29 cellular contexts compared by ENCODE assay signal in genomic region chr20:63466250-63466825, GRCh38. TPM values are rescaled to one million over a fixed set of nuclear protein-coding genes. Genes with fewer than 3 reads are reported as not detected.
"Had no signal": no experiment of that assay in that cellular context is flagged by ENCODE, and none has a peak within 500 bp of the region (broad histone marks: within the 10 kb centered on the region; RNA-seq: fewer than 3 reads in every experiment).

No MANE protein-coding gene starts in this region.

- H3K9me3 Mint-ChIP-seq: activated T-cell treated with anti-CD3 and anti-CD28 coated beads, Interleukin-2, amount 50 U/mL, for 72 hours; effector memory CD8-positive, alpha-beta T cell; natural killer cell treated with Interleukin-12 subunit alpha and Interleukin-12 subunit beta and Interleukin-15 and Interleukin-18, amount 100 ng/mL, for 72 hours; T-helper 1 cell treated with Interleukin-12 subunit alpha and Interleukin-12 subunit beta and Interleukin-4 antibody, amounts not matched to agents 30 μg/mL and 1 μg/mL, for 36 hours had no signal

- H3K36me3 Mint-ChIP-seq: activated naive CD8-positive, alpha-beta T cell; natural killer cell treated with Interleukin-12 subunit alpha and Interleukin-12 subunit beta and Interleukin-15 and Interleukin-18, amount 100 ng/mL, for 72 hours had no signal

- ATAC-seq: activated T-cell treated with anti-CD3 and anti-CD28 coated beads, Interleukin-2, amount 50 U/mL, for 72 hours; body of pancreas; effector memory CD8-positive, alpha-beta T cell; gastrocnemius medialis; natural killer cell treated with Interleukin-12 subunit alpha and Interleukin-12 subunit beta and Interleukin-15 and Interleukin-18, amount 100 ng/mL, for 72 hours; right cardiac atrium; stimulated activated naive CD8-positive, alpha-beta T cell treated with anti-CD3 and anti-CD28 coated beads, Interleukin-15, Interleukin-2, amounts not matched to agents 100 U/mL and 50 U/mL, for 24 hours had no signal

- H3K4me2 ChIP-seq: hepatocyte had no signal

- DNase-seq: activated CD4-positive, alpha-beta T cell treated with anti-CD3 and anti-CD28 coated beads for 4 hours; activated CD4-positive, alpha-beta T cell treated with anti-CD3 and anti-CD28 coated beads, Interleukin-2, amount 50 U/mL, for 4 hours; activated naive CD4-positive, alpha-beta T cell; activated T-cell treated with anti-CD3 and anti-CD28 coated beads for 4 hours; activated T-cell treated with anti-CD3 and anti-CD28 coated beads, Interleukin-2, amount 50 U/mL, for 72 hours; aorta; body of pancreas; cerebellar nuclear complex; effector memory CD8-positive, alpha-beta T cell; erythroblast; gastrocnemius medialis; islet precursor cell; left ventricle myocardium inferior; mesendoderm; posterior cingulate gyrus; right cardiac atrium; stimulated activated CD4-positive, alpha-beta T cell treated with anti-CD3 and anti-CD28 coated beads, Interleukin-2, amount 100 ng/mL, for 48 hours; stimulated activated naive CD8-positive, alpha-beta T cell treated with anti-CD3 and anti-CD28 coated beads, Interleukin-15, Interleukin-2, amounts not matched to agents 100 U/mL and 50 U/mL, for 24 hours; T-helper 9 cell had no signal

- H3K79me2 ChIP-seq: hepatocyte had no signal

- H3K36me3 ChIP-seq: gastrocnemius medialis, left ventricle myocardium inferior, upper lobe of left lung had no signal

- H3K4me1 ChIP-seq: body of pancreas, gastrocnemius medialis had no signal

- FAIRE-seq: TTC549 had no signal

- H3K9me3 ChIP-seq: body of pancreas, gastrocnemius medialis, left ventricle myocardium inferior, upper lobe of left lung had no signal

- H2AFZ ChIP-seq: hepatocyte had no signal

- H3K27ac ChIP-seq: body of pancreas, coronary artery, gastrocnemius medialis, hepatocyte, left ventricle myocardium inferior, upper lobe of left lung, VCaP had no signal

- H3K4me3 ChIP-seq: body of pancreas, coronary artery, gastrocnemius medialis, hepatocyte, left ventricle myocardium inferior, lung, upper lobe of left lung had no signal

- H3K27ac Mint-ChIP-seq: activated naive CD8-positive, alpha-beta T cell; activated T-cell treated with anti-CD3 and anti-CD28 coated beads, Interleukin-2, amount 50 U/mL, for 72 hours; effector memory CD8-positive, alpha-beta T cell; natural killer cell treated with Interleukin-12 subunit alpha and Interleukin-12 subunit beta and Interleukin-15 and Interleukin-18, amount 100 ng/mL, for 72 hours; T-helper 1 cell treated with Interleukin-12 subunit alpha and Interleukin-12 subunit beta and Interleukin-4 antibody, amounts not matched to agents 30 μg/mL and 1 μg/mL, for 36 hours had no signal

- H3K4me3 Mint-ChIP-seq: activated naive CD8-positive, alpha-beta T cell; activated T-cell treated with anti-CD3 and anti-CD28 coated beads, Interleukin-2, amount 50 U/mL, for 72 hours; effector memory CD8-positive, alpha-beta T cell; natural killer cell treated with Interleukin-12 subunit alpha and Interleukin-12 subunit beta and Interleukin-15 and Interleukin-18, amount 100 ng/mL, for 72 hours; T-helper 1 cell treated with Interleukin-12 subunit alpha and Interleukin-12 subunit beta and Interleukin-4 antibody, amounts not matched to agents 30 μg/mL and 1 μg/mL, for 36 hours had no signal

RNA-seq across cellular contexts. Expression of gene KCNQ2, which starts 6.1 kb away (rescaled TPM):
- total RNA-seq: aorta; gastrocnemius medialis; natural killer cell treated with Interleukin-12 subunit alpha and Interleukin-12 subunit beta and Interleukin-15 and Interleukin-18, amount 100 ng/mL, for 72 hours had no signal
- polyA plus RNA-seq: aorta had no signal

RNA-seq across cellular contexts. Expression of gene EEF1A2, which starts 32.5 kb away (rescaled TPM):
- total RNA-seq: osteoblast had no signal
